ENCODE assay signal across 20 cellular contexts in the genomic region with DNA sequence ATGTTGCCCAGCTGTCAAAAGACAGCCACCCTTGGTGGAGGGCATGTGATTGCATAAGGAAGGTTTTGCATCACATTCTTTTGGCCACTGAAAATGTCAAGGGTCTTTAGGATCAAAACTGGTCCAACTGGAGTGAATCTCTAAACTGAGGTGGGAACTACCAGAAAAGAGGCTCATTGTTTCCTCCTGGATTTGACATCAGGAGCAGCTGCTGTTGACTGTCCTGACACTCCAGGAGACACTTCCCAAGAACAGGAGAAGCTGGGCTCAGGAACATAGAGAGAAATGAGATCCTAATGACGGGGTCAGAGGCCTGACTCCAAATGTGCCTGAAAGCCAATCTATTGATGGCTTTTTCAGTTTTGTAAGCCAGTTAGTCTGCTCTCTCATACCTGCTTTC.
"Had no signal": no experiment of that assay in that cellular context is flagged by ENCODE, and none has a peak within 500 bp of the region (broad histone marks: within the 10 kb centered on the region; RNA-seq: fewer than 3 reads in every experiment).

No MANE protein-coding gene starts in this region.

- H3K36me3 Mint-ChIP-seq: mesothelial cell of epicardium, naive B cell had no signal

- H3K4me3 ChIP-seq: coronary artery, dorsolateral prefrontal cortex, esophagus muscularis mucosa, gastroesophageal sphincter, heart right ventricle, left lung, lower lobe of right lung, mucosa of descending colon had no signal

- H3K27ac Mint-ChIP-seq: mesothelial cell of epicardium, naive B cell had no signal

- H3K9me3 ChIP-seq: esophagus muscularis mucosa, gastroesophageal sphincter, left lung, lower lobe of right lung, mucosa of descending colon had no signal

- H3K27me3 ChIP-seq: dorsolateral prefrontal cortex, esophagus muscularis mucosa, foreskin keratinocyte, gastroesophageal sphincter, heart right ventricle, left lung had no signal

- H3K4me1 Mint-ChIP-seq: naive B cell had no signal

- ATAC-seq: foreskin keratinocyte, gastroesophageal sphincter, heart right ventricle, left cardiac atrium, left lung, left ventricle myocardium superior, lower lobe of right lung, mucosa of descending colon had no signal

- H3K4me1 ChIP-seq: heart right ventricle, left lung, lower lobe of right lung had no signal

- H3K4me3 Mint-ChIP-seq: mesothelial cell of epicardium, naive B cell had no signal

- DNase-seq: dermis blood vessel endothelial cell; dorsolateral prefrontal cortex; effector CD4-positive, alpha-beta T cell; effector memory CD4-positive, alpha-beta T cell; foreskin keratinocyte; glutamatergic neuron; head of caudate nucleus; heart right ventricle; hippocampal formation; left cardiac atrium; left lung; left ventricle myocardium superior; lower lobe of right lung; mesenchymal stem cell; mucosa of descending colon; naive B cell had no signal

- H3K36me3 ChIP-seq: esophagus muscularis mucosa, gastroesophageal sphincter, heart right ventricle, left lung, lower lobe of right lung had no signal

- H3K27ac ChIP-seq: coronary artery, dorsolateral prefrontal cortex, esophagus muscularis mucosa, foreskin keratinocyte, gastroesophageal sphincter, heart right ventricle, left lung, lower lobe of right lung had no signal
